In genomic region chr3:196179380-196180308, GRCh38 we compare ENCODE assay signal across 9 cellular contexts. TPM values are rescaled to one million over a fixed set of nuclear protein-coding genes. Genes with fewer than 3 reads are reported as not detected.
DNase-seq lines count a peak whose midpoint lies in the region; ATAC-seq, FAIRE-seq and TF ChIP-seq lines count a peak whose summit lies in the region.
"Had no signal": no experiment of that assay in that cellular context is flagged by ENCODE, and none has a peak within 500 bp of the region (broad histone marks: within the 10 kb centered on the region; RNA-seq: fewer than 3 reads in every experiment).

No MANE protein-coding gene starts in this region.

- POLR2A ChIA-PET in HEK293 (lab: Yijun Ruan, JAX), result no interaction called here
- POLR2A ChIA-PET in naive thymus-derived CD8-positive, alpha-beta T cell (lab: Charles Lee), result interaction anchor here (0.6 to 3.5 kb wide), 11 partner anchors 8 to 138 kb away, joined by 3 to 22 read pairs (median 5); partner anchors contain the start of gene DYNLT2B

- peak; percentile 98 for FAIRE-seq in GM12891 (lab: Jason Lieb, UNC)

- CTCF ChIA-PET in HEK293 (lab: Yijun Ruan, JAX), result interaction anchor here (0.6 to 1.3 kb wide), 3 partner anchors 106 to 429 kb away, joined by 3 to 4 read pairs (median 3); no protein-coding TSS in a partner anchor

- peak overlapping the region; percentile 62 to 85 (median 76) for H3K4me3 Mint-ChIP-seq in naive thymus-derived CD8-positive, alpha-beta T cell

- H3K27me3 Mint-ChIP-seq in naive thymus-derived CD8-positive, alpha-beta T cell, result no peaks in the 10 kb centered on the region

- peak overlapping the region; percentile 86 to 99 (median 96) for H3K27ac Mint-ChIP-seq in naive thymus-derived CD8-positive, alpha-beta T cell

- H3K36me3 ChIP-seq in HEK293 (ENCODE audit: control insufficient read depth in 2 of 2, insufficient read depth in 1 of 2, low read length in 2 of 2) (no peaks in the 10 kb centered on the region), WERI-Rb-1 (no peaks in the 10 kb centered on the region)

- H3K9me3 ChIP-seq in HEK293 (ENCODE audit: control insufficient read depth, insufficient read depth, low read depth, low read length), result no peaks in the 10 kb centered on the region
- no peaks in the 10 kb centered on the region for H3K9me3 ChIP-seq in WERI-Rb-1 (ENCODE audit: severe bottlenecking)

- H3K4me3 ChIP-seq in HEK293 (ENCODE audit: low read depth, low read length), result no peak overlapping the region
- H3K4me3 ChIP-seq in WERI-Rb-1 (ENCODE audit: low read depth, low read length), result no peak overlapping the region

- peaks cover 13 to 45% (median 31%) of the 10 kb centered on the region in 4 donors for H3K4me1 Mint-ChIP-seq in naive thymus-derived CD8-positive, alpha-beta T cell

- DNase-seq in GM12891 (ENCODE audit: insufficient read length, low spot score) (peak; percentile 67), NCI-H1092 (lab: John Stamatoyannopoulos, UW) (peak; percentile 40), stromal cell of bone marrow (ENCODE audit: low read depth) (peak; percentile 33), WERI-Rb-1 (no peak)
- peak; percentile 89 for DNase-seq in activated CD4-positive, alpha-beta T cell treated with anti-CD3 and anti-CD28 coated beads for 48 hours
- peak; percentile 77 to 95 (median 90) for DNase-seq in naive thymus-derived CD8-positive, alpha-beta T cell

- TF ChIP-seq CTCF in HEK293 (tag by site-specific recombination; IDR thresholded peaks at IDR 0.05) (no peak), WERI-Rb-1 (IDR thresholded peaks at IDR 0.05; ENCODE audit: low read depth, low read length) (no peak)

- H3K27ac ChIP-seq in HEK293 (ENCODE audit: extremely low read depth, low read depth, low read length) (no peak overlapping the region), cingulate gyrus (ENCODE audit: low read depth, low read length) (peak overlapping the region; percentile 88), WERI-Rb-1 (no peak overlapping the region)

- peak; percentile 42; the same call in 1 of the 2 replicates for TF ChIP-seq POLR2A in GM12891 (IDR thresholded peaks at IDR 0.05; ENCODE audit: low read depth, low read length)

- peak; percentile 93 for ATAC-seq in naive thymus-derived CD8-positive, alpha-beta T cell

- no peaks in the 10 kb centered on the region for H3K27me3 ChIP-seq in WERI-Rb-1 (ENCODE audit: insufficient read depth, low read depth, severe bottlenecking)

- H3K36me3 Mint-ChIP-seq in naive thymus-derived CD8-positive, alpha-beta T cell, result no peaks in the 10 kb centered on the region

- no peaks in the 10 kb centered on the region for H3K4me1 ChIP-seq in HEK293 (ENCODE audit: control insufficient read depth, insufficient read depth, low read length)

- no peaks in the 10 kb centered on the region for H3K9me3 Mint-ChIP-seq in naive thymus-derived CD8-positive, alpha-beta T cell

TF ChIP-seq in GM12891, 5 proteins besides CTCF, POLR2A, EP300 and RAD21:
- TF ChIP-seq POLR2AphosphoS5 (IDR thresholded peaks at IDR 0.05; ENCODE audit: low read depth, low read length) (peak; percentile 43; the same call in 1 of the 2 replicates), TAF1 (IDR thresholded peaks at IDR 0.05; ENCODE audit: low read depth, low read length) (peak; percentile 34), PAX5 (IDR thresholded peaks at IDR 0.05; ENCODE audit: insufficient read depth, low read length, severe bottlenecking) (no peak), POU2F2 (IDR thresholded peaks at IDR 0.05; ENCODE audit: low read depth, low read length) (peak; percentile 11)
TF ChIP-seq in GM12891: peak in this region for 3.

TF ChIP-seq in HEK293, 187 proteins besides CTCF, POLR2A, EP300 and RAD21:
- no peak for TF ChIP-seq KLF16 (tag by site-specific recombination; IDR thresholded peaks at IDR 0.05)
- no peak for TF ChIP-seq ZNF747 (tag by site-specific recombination; IDR thresholded peaks at IDR 0.05)
- no peak for TF ChIP-seq ZBTB21 (tag by site-specific recombination; IDR thresholded peaks at IDR 0.05)
- no peak for TF ChIP-seq ZNF654 (tag by site-specific recombination; IDR thresholded peaks at IDR 0.05; ENCODE audit: low read depth)
- TF ChIP-seq ZNF121 (tag by site-specific recombination; IDR thresholded peaks at IDR 0.05), result no peak
- TF ChIP-seq ZFHX2 (tag by site-specific recombination; conservative IDR thresholded peaks at IDR 0.05), result peak; percentile 59
- TF ChIP-seq ZNF558 (tag by site-specific recombination; IDR thresholded peaks at IDR 0.05), result no peak
TF ChIP-seq in HEK293: peak in this region for 1.

RNA-seq across cellular contexts. Expression of gene ZDHHC19, which starts 31.6 kb away (rescaled TPM):
- polyA plus RNA-seq in GM12891 (2012; ENCODE audit: low read depth, missing spikeins), result not detected
- not detected for total RNA-seq in naive thymus-derived CD8-positive, alpha-beta T cell
- polyA plus RNA-seq in naive thymus-derived CD8-positive, alpha-beta T cell, result under 1 TPM in 1 of 3 donors, not detected in 2; 0.51 TPM
- total RNA-seq: fibroblast of villous mesenchyme had no signal

RNA-seq across cellular contexts. Expression of gene SLC51A, which starts 36.7 kb away (rescaled TPM):
- polyA plus RNA-seq in GM12891 (2012; ENCODE audit: low read depth, missing spikeins), result 3.4 TPM
- total RNA-seq in naive thymus-derived CD8-positive, alpha-beta T cell, result not detected
- polyA plus RNA-seq in naive thymus-derived CD8-positive, alpha-beta T cell, result under 1 TPM in 2 of 3 donors, not detected in 1; 0.67 to 0.89 TPM
- total RNA-seq: fibroblast of villous mesenchyme had no signal
